10 cellular contexts compared by ENCODE assay signal in the genomic region with DNA sequence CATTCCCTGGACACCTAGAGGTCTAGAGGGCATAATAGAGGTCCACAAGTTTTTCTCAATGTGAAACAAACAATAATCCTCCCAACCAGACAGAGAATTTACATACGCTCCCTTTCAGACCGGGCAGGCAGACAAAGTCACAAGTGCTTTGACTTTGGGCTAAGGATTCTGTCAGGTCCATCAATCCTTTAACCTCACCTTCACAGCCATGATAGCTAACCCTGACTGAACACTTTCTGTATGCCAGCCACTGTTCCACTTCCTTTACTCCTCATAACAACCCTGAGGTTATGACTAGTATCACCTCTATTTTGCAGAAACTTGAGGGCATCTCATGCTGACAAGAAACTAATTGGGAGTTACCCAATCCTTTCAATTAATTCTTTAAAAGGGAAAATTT.
DNase-seq lines count a peak whose midpoint lies in the region; ATAC-seq and TF ChIP-seq lines count a peak whose summit lies in the region.
"Had no signal": no experiment of that assay in that cellular context is flagged by ENCODE, and none has a peak within 500 bp of the region (broad histone marks: within the 10 kb centered on the region; RNA-seq: fewer than 3 reads in every experiment).

No MANE protein-coding gene starts in this region.

- H3K79me2 ChIP-seq in KMS-11 (ENCODE audit: insufficient read depth, low read depth), result no peaks in the 10 kb centered on the region

- intact Hi-C loops in prostate gland (cut with DNase I), result no loop called here

- H3K36me3 ChIP-seq in KMS-11 (ENCODE audit: insufficient read depth) (no peaks in the 10 kb centered on the region), muscle layer of duodenum (ENCODE audit: control insufficient read depth in 1 of 2, insufficient read depth in 2 of 2, low read length in 2 of 2) (no peaks in the 10 kb centered on the region), prostate gland (no peaks in the 10 kb centered on the region)
- H3K36me3 ChIP-seq: left ventricle myocardium inferior had no signal

- peak overlapping the region; percentile 74 for H3K4me2 ChIP-seq in KMS-11

- no peaks in the 10 kb centered on the region for H3K9me3 ChIP-seq in muscle layer of duodenum (ENCODE audit: control insufficient read depth in 1 of 2, low read length in 2 of 2)
- H3K9me3 ChIP-seq in prostate gland, result no peaks in the 10 kb centered on the region
- H3K9me3 ChIP-seq: left ventricle myocardium inferior had no signal

- peak overlapping the region; percentile 88 for H2AFZ ChIP-seq in KMS-11 (ENCODE audit: low read depth)

- H3K9ac ChIP-seq in KMS-11, result peak overlapping the region; percentile 58; the same call in 1 of the 2 replicates

- TF ChIP-seq CTCF in KMS-11 (conservative IDR thresholded peaks at IDR 0.05; ENCODE audit: low read depth, low read length) (no peak), prostate gland (IDR thresholded peaks at IDR 0.05) (no peak)

- ATAC-seq in GM18868 (IDR thresholded peaks at IDR 0.05; ENCODE audit: unreplicated experiment), result peak; percentile 23
- peak; percentile 20 for ATAC-seq in HG02571 (IDR thresholded peaks at IDR 0.05; ENCODE audit: unreplicated experiment)

- WGBS in prostate gland, result 76% methylated on average over 2 of the region's 2 CpGs

- H4K20me1 ChIP-seq in KMS-11 (ENCODE audit: insufficient read depth), result no peaks in the 10 kb centered on the region

- no peaks in the 10 kb centered on the region for H3K27me3 ChIP-seq in KMS-11 (ENCODE audit: insufficient read depth, low read depth)
- H3K27me3 ChIP-seq in muscle layer of duodenum (ENCODE audit: low read depth, low read length), result no peaks in the 10 kb centered on the region
- H3K27me3 ChIP-seq in prostate gland (replicated peaks; ENCODE audit: insufficient read depth), result no peaks in the 10 kb centered on the region

- no peak for TF ChIP-seq POLR2A in prostate gland (IDR thresholded peaks at IDR 0.05)

- H3K4me1 ChIP-seq in KMS-11 (ENCODE audit: low read depth, poor library complexity, severe bottlenecking) (peaks cover 22% of the 10 kb centered on the region), muscle layer of duodenum (ENCODE audit: control insufficient read depth in 1 of 2, insufficient read depth in 2 of 2, low read length in 2 of 2) (no peaks in the 10 kb centered on the region), prostate gland (replicated peaks) (no peaks in the 10 kb centered on the region)
- H3K4me1 ChIP-seq: left ventricle myocardium inferior had no signal

- DNase-seq in NCI-H1930 (lab: John Stamatoyannopoulos, UW), result no peak
- no peak for DNase-seq in prostate gland (ENCODE audit: low spot score)
- DNase-seq in anterior cingulate cortex (lab: John Stamatoyannopoulos, UW), result no peak
- DNase-seq in DMS79 treated with DMSO at 0.1 percent for 48 hours (lab: John Stamatoyannopoulos, UW), result no peak
- DNase-seq: left ventricle myocardium inferior, SHP77 treated with DMSO at 0.1 percent for 48 hours had no signal

- peak overlapping the region; percentile 79 for H3K27ac ChIP-seq in KMS-11
- peak overlapping the region; percentile 47 for H3K27ac ChIP-seq in muscle layer of duodenum (ENCODE audit: low read length)
- no peak overlapping the region for H3K27ac ChIP-seq in prostate gland
- H3K27ac ChIP-seq: left ventricle myocardium inferior had no signal

- H3K4me3 ChIP-seq in KMS-11 (IDR thresholded peaks at IDR 0.05; ENCODE audit: insufficient read depth, low read depth, low read length), result no peak overlapping the region
- H3K4me3 ChIP-seq in muscle layer of duodenum (ENCODE audit: low read depth in 1 of 2, low read length in 2 of 2), result peak overlapping the region in 1 of 2 donors; percentile 42
- H3K4me3 ChIP-seq in prostate gland, result no peak overlapping the region

Comparison
In these comparisons a context has a peak if more than half of its experiments do, and no peak if none do; other contexts are left out.
1. H3K27ac ChIP-seq: peak in KMS-11 (single experiment) and muscle layer of duodenum (single experiment); none in prostate gland (0 of 2).